In the genomic region with DNA sequence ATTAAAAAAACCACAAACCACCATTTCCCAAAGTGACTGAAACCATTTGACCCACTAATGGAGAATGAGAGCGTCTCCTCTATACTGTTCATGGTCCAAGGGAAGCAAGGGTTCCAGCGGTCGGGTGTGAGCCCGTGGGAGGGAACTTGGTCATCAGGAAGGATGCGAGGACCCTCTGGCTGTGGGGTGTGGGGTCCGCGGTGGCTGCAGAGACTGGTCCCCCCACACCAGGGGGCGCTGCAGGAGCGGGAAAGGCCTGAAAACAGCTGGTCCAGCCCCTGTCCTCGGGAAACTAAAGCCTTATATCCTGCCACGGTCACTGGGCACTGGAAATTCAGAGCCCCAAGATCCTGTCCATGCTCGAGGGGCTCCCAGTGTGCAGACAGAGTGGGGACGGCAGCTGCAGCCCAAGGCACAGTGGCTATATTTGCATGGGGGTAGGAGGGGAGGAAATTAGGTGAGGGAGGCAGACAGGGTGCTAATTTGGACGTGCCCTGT, we compare ENCODE assay signal across 8 cellular contexts. TPM values are rescaled to one million over a fixed set of nuclear protein-coding genes. Genes with fewer than 3 reads are reported as not detected.
A peak's percentile ranks its signal among the peaks of the same experiment; 100 is the strongest.
DNase-seq lines count a peak whose midpoint lies in the region; ATAC-seq, FAIRE-seq and TF ChIP-seq lines count a peak whose summit lies in the region.

No MANE protein-coding gene starts in this region.

- H3K4me3 ChIP-seq in H1 (ENCODE audit: extremely low read depth in 1 of 4, insufficient read depth in 2 of 4, low read depth in 3 of 4, low read length in 4 of 4) = no peak overlapping the region

- TF ChIP-seq EP300 in H1 (IDR thresholded peaks at IDR 0.05; ENCODE audit: borderline replicate concordance in 1 of 2, low read depth in 2 of 2, low read length in 2 of 2) = no peak

- H3K14ac ChIP-seq in H1 (ENCODE audit: insufficient read length) = no peak overlapping the region

- intact Hi-C loops in CD14-positive monocyte (cut with micrococcal nuclease) = loop anchor here (2.0 to 5.0 kb wide), 4 partner anchors 147 to 362 kb away; no protein-coding TSS in a partner anchor

- H3K18ac ChIP-seq in H1 (ENCODE audit: extremely low read depth, low read length) = no peak overlapping the region

- TF ChIP-seq CTCF in CD14-positive monocyte (IDR thresholded peaks at IDR 0.05) = peak; percentile 98
- TF ChIP-seq CTCF in HFFc6 (IDR thresholded peaks at IDR 0.05) = peak; percentile 98
- peak in 2 of 3 experiments; percentile 92 to 94; a peak in 3 of 4 replicates for TF ChIP-seq CTCF in H1 (IDR thresholded peaks at IDR 0.05; ENCODE audit: control extremely low read depth in 1 of 3, insufficient read depth in 1 of 3, low read depth in 1 of 3, low read length in 3 of 3)

- H3K56ac ChIP-seq in H1 (replicated peaks; ENCODE audit: insufficient read length, low read depth, low read length) = no peak overlapping the region

- H3K36me3 ChIP-seq in H1 (ENCODE audit: control insufficient read depth in 2 of 4, insufficient read depth in 4 of 4, low read length in 3 of 4) = no peaks in the 10 kb centered on the region

- CTCF ChIA-PET in H1 (lab: Charles Lee; ENCODE audit: partially characterized antibody) = interaction anchor here (0.6 to 11.1 kb wide), 18 partner anchors 10 to 625 kb away, joined by 3 to 182 read pairs (median 4); no protein-coding TSS in a partner anchor

- DNase-seq in CD14-positive monocyte (ENCODE audit: low spot score) = peak; percentile 73
- DNase-seq in HFFc6 = peak; percentile 50
- DNase-seq in NOMO-1 treated with DMSO at 0.1 percent for 48 hours (lab: John Stamatoyannopoulos, UW; ENCODE audit: unreplicated experiment) = peak; percentile 54
- peak; percentile 86 for DNase-seq in activated CD8-positive, alpha-beta memory T cell treated with anti-CD3 and anti-CD28 coated beads, Interleukin-2, amount 50 U/mL, for 4 hours
- peak in 1 of 2 experiments; percentile 98 for DNase-seq in H1 (ENCODE audit: low read depth in 1 of 2, low spot score in 2 of 2)
- DNase-seq in midbrain (lab: John Stamatoyannopoulos, UW) = peak; percentile 88
- peak; percentile 69 to 76 for DNase-seq in stimulated activated CD8-positive, alpha-beta memory T cell treated with anti-CD3 and anti-CD28 coated beads, Interleukin-4, amount 100 ng/mL, for 1 hour (ENCODE audit: low read depth in 2 of 2, low spot score in 1 of 2)

- peak; percentile 99 for TF ChIP-seq RAD21 in H1 (IDR thresholded peaks at IDR 0.05 in 1 of 2, conservative IDR thresholded peaks at IDR 0.05 in 1 of 2; ENCODE audit: low read depth in 2 of 2, low read length in 2 of 2)

- H3K27me3 Mint-ChIP-seq in CD14-positive monocyte (ENCODE audit: low read depth in 3 of 3) (peaks cover 2 to 3% (median 2%) of the 10 kb centered on the region in 3 donors), HFFc6 (ENCODE audit: insufficient read depth) (no peaks in the 10 kb centered on the region; the same call in none of the 2 replicates)

- peaks cover 5% of the 10 kb centered on the region for H3K79me1 ChIP-seq in H1 (ENCODE audit: low read depth, low read length)

- H3K27ac Mint-ChIP-seq in CD14-positive monocyte (peak overlapping the region in 2 of 7 donors; percentile 32 to 44), HFFc6 (no peak overlapping the region)

- H4K8ac ChIP-seq in H1 (ENCODE audit: extremely low read depth, insufficient read depth, low read length) = no peak overlapping the region

- POLR2A ChIA-PET in H1 (lab: Charles Lee; ENCODE audit: partially characterized antibody) = interaction anchor here (1.0 kb wide), 1 partner anchor 153 kb away, joined by 6 read pairs; no protein-coding TSS in a partner anchor

- H4K91ac ChIP-seq in H1 (replicated peaks; ENCODE audit: insufficient read length, low read length) = no peak overlapping the region

- peaks cover 3 to 4% of the 10 kb centered on the region in 2 experiments for H4K20me1 ChIP-seq in H1 (replicated peaks in 1 of 2; ENCODE audit: control insufficient read depth in 1 of 2, insufficient read depth in 2 of 2, low read length in 2 of 2)

- no peak overlapping the region for H2BK120ac ChIP-seq in H1 (replicated peaks; ENCODE audit: low read depth, low read length)

- peaks cover 6% of the 10 kb centered on the region for H3K23me2 ChIP-seq in H1 (ENCODE audit: low read depth, low read length)

- no peak overlapping the region for H2AFZ ChIP-seq in H1 (ENCODE audit: low read length)

- H3K79me2 ChIP-seq in H1 (ENCODE audit: control insufficient read depth in 1 of 2, insufficient read depth in 2 of 2, low read length in 2 of 2) = peaks cover 0 to 20% of the 10 kb centered on the region in 2 experiments; a peak in 2 of 4 replicates

- no peak overlapping the region for H2BK5ac ChIP-seq in H1 (ENCODE audit: low read depth, low read length)

- H2BK15ac ChIP-seq in H1 (ENCODE audit: low read length) = no peak overlapping the region

- H3K9ac ChIP-seq in H1 (replicated peaks in 1 of 4; ENCODE audit: extremely low read depth in 1 of 4, low read depth in 3 of 4, low read length in 3 of 4) = no peak overlapping the region

- TF ChIP-seq POLR2A in H1 (IDR thresholded peaks at IDR 0.05; ENCODE audit: control extremely low read depth in 1 of 2, low read depth in 2 of 2, low read length in 2 of 2) = no peak

- FAIRE-seq in H1 (lab: Jason Lieb, UNC) = no peak

- no peaks in the 10 kb centered on the region; a peak in 1 of 7 replicates for H3K27me3 ChIP-seq in H1 (replicated peaks in 1 of 4; ENCODE audit: control insufficient read depth in 3 of 4, extremely low read depth in 1 of 4, insufficient read depth in 3 of 4, low read length in 3 of 4)

- H3K23ac ChIP-seq in H1 (ENCODE audit: insufficient read length) = no peak overlapping the region

- no peak overlapping the region for H3K4ac ChIP-seq in H1 (replicated peaks; ENCODE audit: insufficient read length, low read depth, low read length)

- H3K4me3 Mint-ChIP-seq in CD14-positive monocyte = peak overlapping the region in 1 of 2 donors; percentile 24
- peak overlapping the region; percentile 74 for H3K4me3 Mint-ChIP-seq in HFFc6

- H3K4me1 Mint-ChIP-seq in CD14-positive monocyte (peaks cover 22% of the 10 kb centered on the region), HFFc6 (ENCODE audit: low read depth) (peaks cover 37% of the 10 kb centered on the region)

- H2AK5ac ChIP-seq in H1 (ENCODE audit: low read depth, low read length) = no peak overlapping the region

- H3K27ac ChIP-seq in H1 (ENCODE audit: low read depth, low read length) = no peak overlapping the region

- H4K5ac ChIP-seq in H1 (ENCODE audit: insufficient read length, low read depth, low read length) = no peak overlapping the region

- H2BK12ac ChIP-seq in H1 (ENCODE audit: low read depth, low read length) = no peak overlapping the region

- H3K36me3 Mint-ChIP-seq in CD14-positive monocyte (peaks cover 4 to 5% of the 10 kb centered on the region in 2 donors), HFFc6 (ENCODE audit: low read depth) (no peaks in the 10 kb centered on the region)

- WGBS in H1 (ENCODE audit: extremely low coverage in 1 of 2, insufficient coverage in 1 of 2, insufficient read length in 1 of 2, insufficient replicate concordance in 2 of 2, low coverage in 1 of 2, low lambda C conversion rate in 2 of 2, missing lambda C conversion rate in 1 of 2), 2 experiments = 20% methylated on average over 14 of the region's 14 CpGs; no CpG with 5 or more reads in 1 of the 2 experiments

- no peak for ATAC-seq in GM21381 (IDR thresholded peaks at IDR 0.05; ENCODE audit: unreplicated experiment)

- H3K9me3 ChIP-seq in H1 (ENCODE audit: insufficient read depth in 2 of 2, low read depth in 1 of 2, low read length in 1 of 2) = no peaks in the 10 kb centered on the region

- no peaks in the 10 kb centered on the region for H3K9me3 Mint-ChIP-seq in CD14-positive monocyte
- peaks cover 5% of the 10 kb centered on the region; the same call in 1 of the 2 replicates for H3K9me3 Mint-ChIP-seq in HFFc6

- no peak overlapping the region for H2BK20ac ChIP-seq in H1 (ENCODE audit: low read length)

- peaks cover 0 to 4% (median 0%) of the 10 kb centered on the region in 4 experiments; a peak in 2 of 7 replicates for H3K4me1 ChIP-seq in H1 (replicated peaks in 1 of 4; ENCODE audit: control insufficient read depth in 3 of 4, insufficient read depth in 4 of 4, low read length in 3 of 4)

- H3K4me2 ChIP-seq in H1 (ENCODE audit: insufficient read depth in 1 of 2, low read depth in 2 of 2, low read length in 2 of 2) = no peak overlapping the region

RNA-seq across cellular contexts. Expression of gene BLOC1S4, which starts 4.3 kb away (rescaled TPM):
- 10 to 100 TPM; 20.1 to 30.9 TPM for polyA plus RNA-seq in CD14-positive monocyte
- 10 to 100 TPM; 12.7 to 19.0 (median 14.2) TPM for total RNA-seq in HFFc6 (2021; fragmentation: NEBNext Ultra II Directional; extraction: Animal tissue kit (Norgen Biotek cat#: 25700))
- total RNA-seq in H1 (2021; fragmentation: NEBNext Ultra II Directional; extraction: Animal tissue kit (Norgen Biotek cat#: 25700)) = 19.1 and 20.5 TPM in 2 replicates
- 26.6 and 27.8 TPM in 2 replicates for polyA plus RNA-seq in H1 (2011; rRNA removed)
- 29.7 TPM for polyA plus RNA-seq in H1 (2011; cell fraction: cytosol; rRNA removed)
- 12.4 TPM for polyA plus RNA-seq in H1 (2011; cell fraction: nucleus; rRNA removed)
- polyA plus RNA-seq in H1 (2012, experiment 1 of 2) = 13.3 to 16.7 TPM (median 16.1 TPM) in 4 replicates
- polyA plus RNA-seq in H1 (2012, experiment 2 of 2) = 17.3 TPM
- polyA plus RNA-seq in H1 (2013, experiment 1 of 2) = 16.3 TPM
- 15.6 TPM for polyA plus RNA-seq in H1 (2013, experiment 2 of 2)
- 4.3 and 5.2 TPM in 2 replicates for polyA minus RNA-seq in H1 (2011; rRNA and poly(A)+ RNA removed)
- polyA minus RNA-seq in H1 (2011; cell fraction: cytosol; rRNA and poly(A)+ RNA removed) = 11.3 TPM
- polyA minus RNA-seq in H1 (2011; cell fraction: nucleus; rRNA and poly(A)+ RNA removed) = 9.9 TPM

RNA-seq across cellular contexts. Expression of gene MRFAP1L1, which starts 10.6 kb away (rescaled TPM):
- polyA plus RNA-seq in CD14-positive monocyte (10 to 100 TPM; 13.8 to 19.1 TPM), H1 (2011; rRNA removed) (21.3 and 26.8 TPM in 2 replicates)
- 10 to 100 TPM; 35.5 to 41.0 (median 40.1) TPM for total RNA-seq in HFFc6 (2021; fragmentation: NEBNext Ultra II Directional; extraction: Animal tissue kit (Norgen Biotek cat#: 25700))
- total RNA-seq in H1 (2021; fragmentation: NEBNext Ultra II Directional; extraction: Animal tissue kit (Norgen Biotek cat#: 25700)) = 54.3 TPM in 2 replicates
- polyA plus RNA-seq in H1 (2011; cell fraction: cytosol; rRNA removed) = 74.6 TPM
- 16.7 TPM for polyA plus RNA-seq in H1 (2011; cell fraction: nucleus; rRNA removed)
- 53.6 to 74.9 TPM (median 57.3 TPM) in 4 replicates for polyA plus RNA-seq in H1 (2012, experiment 1 of 2)
- polyA plus RNA-seq in H1 (2012, experiment 2 of 2) = 9.4 TPM
- polyA plus RNA-seq in H1 (2013, experiment 1 of 2) = 38.8 TPM
- 41.0 TPM for polyA plus RNA-seq in H1 (2013, experiment 2 of 2)
- 9.8 and 12.3 TPM in 2 replicates for polyA minus RNA-seq in H1 (2011; rRNA and poly(A)+ RNA removed)
- 15.9 TPM for polyA minus RNA-seq in H1 (2011; cell fraction: cytosol; rRNA and poly(A)+ RNA removed)
- 11.4 TPM for polyA minus RNA-seq in H1 (2011; cell fraction: nucleus; rRNA and poly(A)+ RNA removed)

RNA-seq across cellular contexts. Expression of gene S100P, which starts 26.6 kb away (rescaled TPM):
- 10 to 100 TPM; 29.3 to 71.2 TPM for polyA plus RNA-seq in CD14-positive monocyte
- total RNA-seq in HFFc6 (2021; fragmentation: NEBNext Ultra II Directional; extraction: Animal tissue kit (Norgen Biotek cat#: 25700)) = not detected
- not detected in 2 replicates for total RNA-seq in H1 (2021; fragmentation: NEBNext Ultra II Directional; extraction: Animal tissue kit (Norgen Biotek cat#: 25700))
- polyA plus RNA-seq in H1 (2011; rRNA removed) = not detected in 2 replicates
- not detected for polyA plus RNA-seq in H1 (2011; cell fraction: cytosol; rRNA removed)
- 0.14 TPM for polyA plus RNA-seq in H1 (2011; cell fraction: nucleus; rRNA removed)
- 0.58 TPM in 1 of 4 replicates, not detected in the others for polyA plus RNA-seq in H1 (2012, experiment 1 of 2)
- not detected for polyA plus RNA-seq in H1 (2012, experiment 2 of 2)
- not detected for polyA plus RNA-seq in H1 (2013, experiment 1 of 2)
- not detected for polyA plus RNA-seq in H1 (2013, experiment 2 of 2)
- polyA minus RNA-seq in H1 (2011; rRNA and poly(A)+ RNA removed) = not detected in 2 replicates
- polyA minus RNA-seq in H1 (2011; cell fraction: cytosol; rRNA and poly(A)+ RNA removed) = 12.6 TPM
- polyA minus RNA-seq in H1 (2011; cell fraction: nucleus; rRNA and poly(A)+ RNA removed) = 5.8 TPM
